ENCODE assay signal across 9 cellular contexts in the genomic region with DNA sequence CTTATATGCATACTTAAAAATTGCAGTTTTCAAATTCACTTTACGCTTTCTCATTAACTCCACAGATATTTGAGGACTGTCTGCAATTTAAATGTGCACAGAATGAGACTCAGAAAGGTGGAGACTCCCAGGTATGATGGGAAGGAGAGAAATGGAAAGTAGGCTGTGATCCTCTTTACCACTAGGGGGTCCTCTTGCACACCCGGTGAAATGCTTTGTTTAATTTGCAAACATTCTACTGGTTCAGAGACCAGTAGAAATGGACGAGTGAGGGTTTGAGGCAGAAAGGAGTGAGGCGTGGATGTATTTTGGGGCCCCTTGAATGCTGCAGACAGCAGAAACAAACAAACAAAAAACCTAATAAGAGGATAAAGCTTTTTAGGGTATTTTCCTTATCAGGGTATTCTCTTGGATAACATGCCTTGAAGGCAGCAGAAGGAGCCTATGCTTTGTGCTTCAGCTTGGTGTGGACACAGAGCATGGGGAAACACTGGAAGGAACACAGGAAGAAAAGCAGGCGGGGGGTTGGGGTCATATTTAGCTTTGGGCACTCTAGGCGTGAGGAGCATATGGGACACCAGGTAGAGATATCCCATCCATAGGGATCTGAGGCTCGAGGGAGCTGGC.
DNase-seq lines count a peak whose midpoint lies in the region; ATAC-seq and TF ChIP-seq lines count a peak whose summit lies in the region.
"Had no signal": no experiment of that assay in that cellular context is flagged by ENCODE, and none has a peak within 500 bp of the region (broad histone marks: within the 10 kb centered on the region; RNA-seq: fewer than 3 reads in every experiment).

No MANE protein-coding gene starts in this region.

- H3K9me3 Mint-ChIP-seq in stimulated activated naive B cell treated with anti-CD40 and anti-IgM and Interleukin-4, amounts not matched to agents 10 μg/mL and 1 μg/mL and 100 μg/mL, for 72 hours = no peaks in the 10 kb centered on the region
- H3K9me3 Mint-ChIP-seq: activated B cell treated with CpG ODN at 0.5 μM for 24 hours had no signal

- H3K27me3 Mint-ChIP-seq in stimulated activated naive B cell treated with anti-CD40 and anti-IgM and Interleukin-4, amounts not matched to agents 10 μg/mL and 1 μg/mL and 100 μg/mL, for 72 hours = no peaks in the 10 kb centered on the region

- DNase-seq in NCI-H2171 treated with DMSO at 0.1 percent for 48 hours (lab: John Stamatoyannopoulos, UW) (peak; percentile 54), NCI-H2171 (lab: John Stamatoyannopoulos, UW) (no peak), LNCaP clone FGC (ENCODE audit: low read depth) (no peak), cerebellar cortex (ENCODE audit: low spot score) (peak; percentile 10), SW 1271 (lab: John Stamatoyannopoulos, UW) (no peak), NOMO-1 treated with DMSO at 0.1 percent for 48 hours (lab: John Stamatoyannopoulos, UW; ENCODE audit: unreplicated experiment) (no peak)
- no peak for DNase-seq in stimulated activated naive B cell treated with anti-CD40 and anti-IgM and Interleukin-4, amounts not matched to agents 10 μg/mL and 1 μg/mL and 100 μg/mL, for 72 hours
- DNase-seq: activated B cell treated with CpG ODN at 0.5 μM for 24 hours had no signal

- no peak overlapping the region for H3K4me3 Mint-ChIP-seq in stimulated activated naive B cell treated with anti-CD40 and anti-IgM and Interleukin-4, amounts not matched to agents 10 μg/mL and 1 μg/mL and 100 μg/mL, for 72 hours
- H3K4me3 Mint-ChIP-seq: activated B cell treated with CpG ODN at 0.5 μM for 24 hours had no signal

- TF ChIP-seq CTCF in LNCaP clone FGC (IDR thresholded peaks at IDR 0.05; ENCODE audit: control insufficient read depth, extremely low read depth, insufficient read depth) = peak; percentile 79

- H3K36me3 Mint-ChIP-seq in stimulated activated naive B cell treated with anti-CD40 and anti-IgM and Interleukin-4, amounts not matched to agents 10 μg/mL and 1 μg/mL and 100 μg/mL, for 72 hours = no peaks in the 10 kb centered on the region

- no peak overlapping the region for H3K27ac Mint-ChIP-seq in stimulated activated naive B cell treated with anti-CD40 and anti-IgM and Interleukin-4, amounts not matched to agents 10 μg/mL and 1 μg/mL and 100 μg/mL, for 72 hours
- H3K27ac Mint-ChIP-seq: activated B cell treated with CpG ODN at 0.5 μM for 24 hours had no signal

- peak; percentile 72 for ATAC-seq in GM21390 (IDR thresholded peaks at IDR 0.05; ENCODE audit: unreplicated experiment)
- peak; percentile 41 to 54 for ATAC-seq in stimulated activated naive B cell treated with anti-CD40 and anti-IgM and Interleukin-4, amounts not matched to agents 10 μg/mL and 1 μg/mL and 100 μg/mL, for 72 hours (replicated peaks)

- H3K4me1 Mint-ChIP-seq in stimulated activated naive B cell treated with anti-CD40 and anti-IgM and Interleukin-4, amounts not matched to agents 10 μg/mL and 1 μg/mL and 100 μg/mL, for 72 hours = no peaks in the 10 kb centered on the region
- H3K4me1 Mint-ChIP-seq: activated B cell treated with CpG ODN at 0.5 μM for 24 hours had no signal

- no peak overlapping the region for H3K4me3 ChIP-seq in LNCaP clone FGC (ENCODE audit: low read depth, low read length)

Comparison
In these comparisons a context has a peak if more than half of its experiments do, and no peak if none do; other contexts are left out.
1. DNase-seq: peak in NCI-H2171 treated with DMSO at 0.1 percent for 48 hours (single experiment) and cerebellar cortex (single experiment); none in NCI-H2171 (single experiment), LNCaP clone FGC (single experiment), stimulated activated naive B cell treated with anti-CD40 and anti-IgM and Interleukin-4, amounts not matched to agents 10 μg/mL and 1 μg/mL and 100 μg/mL, for 72 hours (single experiment), SW 1271 (0 of 2) and NOMO-1 treated with DMSO at 0.1 percent for 48 hours (single experiment).